Comparison of ENCODE assay signal across 33 cellular contexts in the genomic region with DNA sequence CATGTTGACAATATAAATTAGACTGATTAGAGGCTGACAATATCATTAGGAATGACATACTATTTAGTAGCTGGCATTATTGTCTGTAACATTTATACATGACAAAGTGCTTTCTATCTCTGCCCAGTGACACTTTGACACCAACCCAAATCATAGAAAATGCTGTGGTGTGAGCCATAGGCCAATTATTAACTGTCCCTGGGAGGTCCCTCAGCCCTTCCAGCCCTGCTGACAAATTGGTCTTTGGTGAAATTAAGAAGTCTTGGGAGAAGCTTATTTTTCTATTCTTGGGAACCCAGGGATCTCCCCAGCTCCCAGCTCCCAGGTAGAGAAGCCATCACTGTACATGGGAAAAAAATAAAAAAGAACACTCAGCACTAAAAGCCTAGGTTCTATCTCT.
"Had no signal": no experiment of that assay in that cellular context is flagged by ENCODE, and none has a peak within 500 bp of the region (broad histone marks: within the 10 kb centered on the region; RNA-seq: fewer than 3 reads in every experiment).

No MANE protein-coding gene starts in this region.

- H3K27me3 ChIP-seq: body of pancreas, foreskin keratinocyte had no signal

- H3K36me3 ChIP-seq: adrenal gland, esophagus muscularis mucosa, gastrocnemius medialis, WERI-Rb-1 had no signal

- H3K9me3 ChIP-seq: adrenal gland, body of pancreas, esophagus muscularis mucosa, gastrocnemius medialis had no signal

- H3K9me3 Mint-ChIP-seq: activated B cell treated with CpG ODN at 0.5 μM for 24 hours; activated CD8-positive, alpha-beta T cell treated with anti-CD3 and anti-CD28 coated beads for 36 hours; activated naive CD4-positive, alpha-beta T cell treated with anti-CD3 and anti-CD28 coated beads for 36 hours; activated naive CD4-positive, alpha-beta T cell treated with anti-CD3 and anti-CD28 coated beads, Interleukin-2, amount 50 U/mL, for 24 hours; activated naive CD8-positive, alpha-beta T cell treated with anti-CD3 and anti-CD28 coated beads for 36 hours; activated naive CD8-positive, alpha-beta T cell treated with anti-CD3 and anti-CD28 coated beads, Interleukin-2, amount 50 U/mL, for 24 hours; activated T-cell treated with anti-CD3 and anti-CD28 coated beads, Interleukin-2, amount 50 U/mL, for 4 hours; activated T-helper 17 cell treated with anti-CD3 and anti-CD28 coated beads, Interleukin-2, amount 50 U/mL, for 72 hours; effector memory CD8-positive, alpha-beta T cell; T-helper 2 cell treated with Interferon-gamma antibody and Interleukin-4, amounts not matched to agents 5 μg/mL and 100 μg/mL, for 36 hours had no signal

- ATAC-seq: activated CD4-positive, CD25-positive, alpha-beta regulatory T cell treated with anti-CD3 and anti-CD28 coated beads, Interleukin-2, amount 50 U/mL, for 24 hours; activated CD8-positive, alpha-beta T cell treated with anti-CD3 and anti-CD28 coated beads for 36 hours; activated naive CD8-positive, alpha-beta T cell treated with anti-CD3 and anti-CD28 coated beads, Interleukin-2, amount 50 U/mL, for 24 hours; activated T-cell treated with anti-CD3 and anti-CD28 coated beads, Interleukin-2, amount 50 U/mL, for 4 hours; activated T-helper 17 cell treated with anti-CD3 and anti-CD28 coated beads, Interleukin-2, amount 50 U/mL, for 72 hours; body of pancreas; effector memory CD8-positive, alpha-beta T cell; foreskin keratinocyte; gastrocnemius medialis; T-helper 17 cell had no signal

- H3K4me3 ChIP-seq: adrenal gland, body of pancreas, esophagus muscularis mucosa, gastrocnemius medialis had no signal

- H3K4me1 ChIP-seq: adrenal gland, body of pancreas, esophagus muscularis mucosa, foreskin keratinocyte, gastrocnemius medialis had no signal

- H3K27ac Mint-ChIP-seq: activated B cell treated with CpG ODN at 0.5 μM for 24 hours; activated CD8-positive, alpha-beta T cell treated with anti-CD3 and anti-CD28 coated beads for 36 hours; activated naive CD4-positive, alpha-beta T cell treated with anti-CD3 and anti-CD28 coated beads for 36 hours; activated naive CD4-positive, alpha-beta T cell treated with anti-CD3 and anti-CD28 coated beads, Interleukin-2, amount 50 U/mL, for 24 hours; activated naive CD8-positive, alpha-beta T cell treated with anti-CD3 and anti-CD28 coated beads for 36 hours; activated naive CD8-positive, alpha-beta T cell treated with anti-CD3 and anti-CD28 coated beads, Interleukin-2, amount 50 U/mL, for 24 hours; activated T-helper 17 cell treated with anti-CD3 and anti-CD28 coated beads, Interleukin-2, amount 50 U/mL, for 72 hours; effector memory CD8-positive, alpha-beta T cell; T-helper 17 cell; T-helper 2 cell treated with Interferon-gamma antibody and Interleukin-4, amounts not matched to agents 5 μg/mL and 100 μg/mL, for 36 hours had no signal

- H3K4me3 Mint-ChIP-seq: activated B cell treated with CpG ODN at 0.5 μM for 24 hours; activated CD8-positive, alpha-beta T cell treated with anti-CD3 and anti-CD28 coated beads for 36 hours; activated naive CD4-positive, alpha-beta T cell treated with anti-CD3 and anti-CD28 coated beads for 36 hours; activated naive CD4-positive, alpha-beta T cell treated with anti-CD3 and anti-CD28 coated beads, Interleukin-2, amount 50 U/mL, for 24 hours; activated naive CD8-positive, alpha-beta T cell treated with anti-CD3 and anti-CD28 coated beads for 36 hours; activated naive CD8-positive, alpha-beta T cell treated with anti-CD3 and anti-CD28 coated beads, Interleukin-2, amount 50 U/mL, for 24 hours; activated T-cell treated with anti-CD3 and anti-CD28 coated beads, Interleukin-2, amount 50 U/mL, for 4 hours; activated T-helper 17 cell treated with anti-CD3 and anti-CD28 coated beads, Interleukin-2, amount 50 U/mL, for 72 hours; effector memory CD8-positive, alpha-beta T cell; T-helper 17 cell; T-helper 2 cell treated with Interferon-gamma antibody and Interleukin-4, amounts not matched to agents 5 μg/mL and 100 μg/mL, for 36 hours had no signal

- DNase-seq: activated B cell treated with CpG ODN at 0.5 μM for 24 hours; activated CD4-positive, alpha-beta T cell treated with anti-CD3 and anti-CD28 coated beads for 48 hours; activated CD4-positive, alpha-beta T cell treated with anti-CD3 and anti-CD28 coated beads, Interleukin-2, amount 50 U/mL, for 1 hour; activated CD4-positive, alpha-beta T cell treated with anti-CD3 and anti-CD28 coated beads, Interleukin-2, amount 50 U/mL, for 48 hours; activated CD8-positive, alpha-beta memory T cell treated with anti-CD3 and anti-CD28 coated beads for 24 hours; activated CD8-positive, alpha-beta T cell treated with anti-CD3 and anti-CD28 coated beads for 36 hours; activated effector memory CD4-positive, alpha-beta T cell treated with anti-CD3 and anti-CD28 coated beads, Interleukin-2, amount 50 U/mL, for 16 hours; activated naive CD4-positive, alpha-beta T cell treated with anti-CD3 and anti-CD28 coated beads for 36 hours; activated naive CD8-positive, alpha-beta T cell treated with anti-CD3 and anti-CD28 coated beads for 36 hours; activated naive CD8-positive, alpha-beta T cell treated with anti-CD3 and anti-CD28 coated beads, Interleukin-2, amount 50 U/mL, for 24 hours; activated T-cell treated with anti-CD3 and anti-CD28 coated beads, Interleukin-2, amount 50 U/mL, for 4 hours; adrenal gland; amygdala; aorta; body of pancreas; caudate nucleus; cortex of kidney; dermis blood vessel endothelial cell; effector CD4-positive, alpha-beta T cell; effector memory CD8-positive, alpha-beta T cell; erythroblast; foreskin keratinocyte; gastrocnemius medialis; T-helper 1 cell; T-helper 17 cell; T1000; WERI-Rb-1 had no signal

- H3K4me1 Mint-ChIP-seq: activated B cell treated with CpG ODN at 0.5 μM for 24 hours; activated naive CD4-positive, alpha-beta T cell treated with anti-CD3 and anti-CD28 coated beads, Interleukin-2, amount 50 U/mL, for 24 hours; activated naive CD8-positive, alpha-beta T cell treated with anti-CD3 and anti-CD28 coated beads for 36 hours; activated naive CD8-positive, alpha-beta T cell treated with anti-CD3 and anti-CD28 coated beads, Interleukin-2, amount 50 U/mL, for 24 hours; activated T-helper 17 cell treated with anti-CD3 and anti-CD28 coated beads, Interleukin-2, amount 50 U/mL, for 72 hours; T-helper 17 cell had no signal

- H3K36me3 Mint-ChIP-seq: activated naive CD4-positive, alpha-beta T cell treated with anti-CD3 and anti-CD28 coated beads, Interleukin-2, amount 50 U/mL, for 24 hours; activated naive CD8-positive, alpha-beta T cell treated with anti-CD3 and anti-CD28 coated beads for 36 hours had no signal

- FAIRE-seq: colon had no signal

- H3K27ac ChIP-seq: adrenal gland, body of pancreas, esophagus muscularis mucosa, foreskin keratinocyte, gastrocnemius medialis, WERI-Rb-1 had no signal
